In genomic region chr4:63922146-63922545, GRCh38 we compare ENCODE assay signal across 14 cellular contexts.
DNase-seq lines count a peak whose midpoint lies in the region; ATAC-seq, FAIRE-seq and TF ChIP-seq lines count a peak whose summit lies in the region.
"Had no signal": no experiment of that assay in that cellular context is flagged by ENCODE, and none has a peak within 500 bp of the region (broad histone marks: within the 10 kb centered on the region; RNA-seq: fewer than 3 reads in every experiment).

No MANE protein-coding gene starts in this region.

- FAIRE-seq in A549 (lab: Jason Lieb, UNC), result no peak
- FAIRE-seq: H54 had no signal

- no peaks in the 10 kb centered on the region for H3K79me1 ChIP-seq in mesendoderm (ENCODE audit: low read length)

- H3K79me2 ChIP-seq in SU-DHL-6 (ENCODE audit: insufficient read depth, low read length), result no peaks in the 10 kb centered on the region
- H3K79me2 ChIP-seq in mesendoderm (ENCODE audit: control insufficient read depth, insufficient read depth, low read length), result no peaks in the 10 kb centered on the region

- no peak overlapping the region for H3K4me3 ChIP-seq in A549
- no peak overlapping the region for H3K4me3 ChIP-seq in SU-DHL-6 (ENCODE audit: insufficient read depth, low read length, poor library complexity, severe bottlenecking)
- no peak overlapping the region for H3K4me3 ChIP-seq in mesendoderm (ENCODE audit: low read length)
- H3K4me3 ChIP-seq: BLaER1 had no signal

- H2AK5ac ChIP-seq in mesendoderm (ENCODE audit: low read length), result no peak overlapping the region

- CTCF ChIA-PET in A549 (lab: Yijun Ruan, JAX), result no interaction called here

- TF ChIP-seq POLR2A in A549 (IDR thresholded peaks at IDR 0.05; ENCODE audit: low read length), result no peak

- H3K27me3 ChIP-seq in SU-DHL-6 (ENCODE audit: low read length) (no peaks in the 10 kb centered on the region), mesendoderm (ENCODE audit: insufficient read depth, low read length, poor library complexity) (no peaks in the 10 kb centered on the region)
- H3K27me3 ChIP-seq: BLaER1 had no signal

- no peak overlapping the region for H3K18ac ChIP-seq in mesendoderm (ENCODE audit: low read length)

- no peak overlapping the region for H3K56ac ChIP-seq in mesendoderm (ENCODE audit: low read length)

- H4K5ac ChIP-seq in mesendoderm (ENCODE audit: low read length), result no peak overlapping the region

- WGBS in A549 (ENCODE audit: missing lambda C conversion rate), result under 1% methylated on average over 8 of the region's 8 CpGs
- WGBS in mesendoderm (ENCODE audit: extremely low coverage, insufficient coverage, low lambda C conversion rate), result no CpG with 5 or more reads among the region's 8 CpGs

- no peaks in the 10 kb centered on the region for H3K9me2 ChIP-seq in SU-DHL-6 (replicated peaks; ENCODE audit: insufficient read depth, low read length)

- no peak overlapping the region for H3K4ac ChIP-seq in mesendoderm (ENCODE audit: low read depth, low read length)

- H2BK5ac ChIP-seq in mesendoderm (ENCODE audit: low read length), result no peak overlapping the region

- no peaks in the 10 kb centered on the region for H4K20me1 ChIP-seq in SU-DHL-6 (ENCODE audit: low read depth, low read length)
- H4K20me1 ChIP-seq: BLaER1 had no signal

- H2BK15ac ChIP-seq in mesendoderm (replicated peaks; ENCODE audit: low read depth), result no peak overlapping the region

- H3K4me1 ChIP-seq in A549 (no peaks in the 10 kb centered on the region), mesendoderm (ENCODE audit: control insufficient read depth, low read depth, low read length) (no peaks in the 10 kb centered on the region)
- H3K4me1 ChIP-seq: BLaER1, Caco-2 had no signal

- H3K36me3 ChIP-seq in SU-DHL-6 (ENCODE audit: low read length) (no peaks in the 10 kb centered on the region), mesendoderm (ENCODE audit: control insufficient read depth, insufficient read depth, low read length) (no peaks in the 10 kb centered on the region)
- H3K36me3 ChIP-seq: BLaER1 had no signal

- H3K9ac ChIP-seq in SU-DHL-6 (ENCODE audit: low read length), result no peak overlapping the region
- H3K9ac ChIP-seq in mesendoderm (ENCODE audit: low read length), result no peak overlapping the region
- H3K9ac ChIP-seq: BLaER1 had no signal

- no peaks in the 10 kb centered on the region for H3F3A ChIP-seq in SU-DHL-6 (ENCODE audit: insufficient read depth)

- H2BK120ac ChIP-seq in mesendoderm (ENCODE audit: low read depth, low read length), result no peak overlapping the region

- H3K4me2 ChIP-seq in A549 (peak overlapping the region; percentile 59), SU-DHL-6 (ENCODE audit: low read depth, low read length, poor library complexity, severe bottlenecking) (no peak overlapping the region), mesendoderm (ENCODE audit: low read length) (no peak overlapping the region)
- H3K4me2 ChIP-seq: BLaER1 had no signal

- DNase-seq in A549 (ENCODE audit: low read depth in 1 of 2, low spot score in 1 of 2), result no peak
- peak; percentile 17 for DNase-seq in ELR (ENCODE audit: low read depth)
- DNase-seq in mesendoderm, result peak; percentile 57
- no peak for DNase-seq in cerebellar cortex (ENCODE audit: low spot score)
- no peak for DNase-seq in NOMO-1 (lab: John Stamatoyannopoulos, UW; ENCODE audit: unreplicated experiment in 2 of 2)
- no peak for DNase-seq in dermis blood vessel endothelial cell
- DNase-seq: Caco-2, DND-41, GF-D8 had no signal

- no peak for ATAC-seq in A549
- ATAC-seq in HG02678 (IDR thresholded peaks at IDR 0.05; ENCODE audit: unreplicated experiment), result no peak
- ATAC-seq: HCT116 had no signal

- peak overlapping the region; percentile 68 for H2AFZ ChIP-seq in SU-DHL-6 (ENCODE audit: low read depth, low read length, severe bottlenecking)

- H3K27ac ChIP-seq in A549 (no peak overlapping the region), SU-DHL-6 (ENCODE audit: low read depth, low read length) (no peak overlapping the region), mesendoderm (ENCODE audit: low read depth, low read length) (no peak overlapping the region)
- H3K27ac ChIP-seq: BLaER1 had no signal

- no peaks in the 10 kb centered on the region for H3K9me3 ChIP-seq in A549
- no peaks in the 10 kb centered on the region for H3K9me3 ChIP-seq in SU-DHL-6 (ENCODE audit: insufficient read depth, low read length)
- H3K9me3 ChIP-seq: BLaER1, Caco-2 had no signal

- TF ChIP-seq EP300 in A549 (IDR thresholded peaks at IDR 0.05), result no peak

- POLR2A ChIA-PET in A549 (lab: Yijun Ruan, JAX), result no interaction called here

- H3K23ac ChIP-seq in mesendoderm (ENCODE audit: low read length), result no peak overlapping the region

- TF ChIP-seq CTCF in A549 (IDR thresholded peaks at IDR 0.05) (no peak), SU-DHL-6 (IDR thresholded peaks at IDR 0.05; ENCODE audit: insufficient read depth, low read length, poor library complexity, severe bottlenecking) (no peak)

- H4K8ac ChIP-seq in mesendoderm (ENCODE audit: low read depth, low read length), result no peak overlapping the region

- no peak for TF ChIP-seq RAD21 in A549 (conservative IDR thresholded peaks at IDR 0.05 in 1 of 2, IDR thresholded peaks at IDR 0.05 in 1 of 2)

TF ChIP-seq in A549, 52 proteins besides CTCF, POLR2A, EP300 and RAD21:
- no peak for TF ChIP-seq BHLHE40 (IDR thresholded peaks at IDR 0.05; ENCODE audit: low read depth, low read length)
- TF ChIP-seq MAFK (IDR thresholded peaks at IDR 0.05; ENCODE audit: partially characterized antibody), result no peak
- TF ChIP-seq ZFP36 (IDR thresholded peaks at IDR 0.05; ENCODE audit: borderline replicate concordance, partially characterized antibody), result no peak
- no peak for TF ChIP-seq NFE2L2 (conservative IDR thresholded peaks at IDR 0.05; ENCODE audit: low read length)
- no peak for TF ChIP-seq KDM1A (IDR thresholded peaks at IDR 0.05; ENCODE audit: low read depth)
- no peak for TF ChIP-seq POLR2AphosphoS2 (conservative IDR thresholded peaks at IDR 0.05; ENCODE audit: low read length)
- TF ChIP-seq SMC3 (IDR thresholded peaks at IDR 0.05), result no peak
- no peak for TF ChIP-seq ELK1 (IDR thresholded peaks at IDR 0.05; ENCODE audit: low read depth, low read length)
- TF ChIP-seq MYC (IDR thresholded peaks at IDR 0.05; ENCODE audit: borderline replicate concordance, low read length), result no peak
- no peak for TF ChIP-seq HOXB13 (CRISPR knock-in tag; IDR thresholded peaks at IDR 0.05; ENCODE audit: low read depth)
- TF ChIP-seq ATOH8 (CRISPR knock-in tag; IDR thresholded peaks at IDR 0.05; ENCODE audit: low read depth), result no peak
- TF ChIP-seq EHF (CRISPR knock-in tag; IDR thresholded peaks at IDR 0.05), result no peak
- no peak for TF ChIP-seq ZNF302 (CRISPR knock-in tag; IDR thresholded peaks at IDR 0.05)
- TF ChIP-seq CHD2 (IDR thresholded peaks at IDR 0.05; ENCODE audit: low read length, partially characterized antibody), result no peak
- no peak for TF ChIP-seq HMGXB4 (CRISPR knock-in tag; IDR thresholded peaks at IDR 0.05; ENCODE audit: borderline replicate concordance)
- TF ChIP-seq EHMT2 (IDR thresholded peaks at IDR 0.05; ENCODE audit: low read depth), result no peak

Comparison
In these comparisons a context has a peak if more than half of its experiments do, and no peak if none do; other contexts are left out.
1. DNase-seq: peak in ELR (single experiment) and mesendoderm (single experiment); none in A549 (0 of 2), cerebellar cortex (single experiment), NOMO-1 (0 of 2) and dermis blood vessel endothelial cell (single experiment).